In genomic region chr14:101620039-101620788, GRCh38 we compare ENCODE assay signal across 1 cellular context.
TF ChIP-seq lines count a peak whose summit lies in the region.

No MANE protein-coding gene starts in this region.

TF ChIP-seq in H1, 55 proteins besides CTCF, POLR2A, EP300 and RAD21:
- no peak for TF ChIP-seq RXRA (IDR thresholded peaks at IDR 0.05; ENCODE audit: insufficient read depth, low read depth, low read length)
- TF ChIP-seq HDAC2 (IDR thresholded peaks at IDR 0.05; ENCODE audit: borderline replicate concordance in 1 of 2, low read depth in 2 of 2, low read length in 2 of 2) = no peak
- TF ChIP-seq SRF (IDR thresholded peaks at IDR 0.05; ENCODE audit: low read depth, low read length) = no peak
- no peak for TF ChIP-seq KDM5A (IDR thresholded peaks at IDR 0.05; ENCODE audit: low read length)
- TF ChIP-seq RBBP5 (IDR thresholded peaks at IDR 0.05; ENCODE audit: borderline replicate concordance, low read depth, low read length) = no peak
- no peak for TF ChIP-seq ATF2 (IDR thresholded peaks at IDR 0.05; ENCODE audit: low read length)
- no peak for TF ChIP-seq BRCA1 (IDR thresholded peaks at IDR 0.05; ENCODE audit: low read depth, low read length)
- no peak for TF ChIP-seq ZNF274 (IDR thresholded peaks at IDR 0.05; ENCODE audit: borderline replicate concordance, extremely low read depth, low read length)
- TF ChIP-seq ASH2L (IDR thresholded peaks at IDR 0.05; ENCODE audit: low read length) = no peak
- TF ChIP-seq JUND (IDR thresholded peaks at IDR 0.05; ENCODE audit: low read length) = no peak
- no peak for TF ChIP-seq CTBP2 (IDR thresholded peaks at IDR 0.05; ENCODE audit: borderline replicate concordance, insufficient read depth, insufficient read length, low read length)
- TF ChIP-seq TBP (IDR thresholded peaks at IDR 0.05; ENCODE audit: low read depth, low read length) = no peak
- no peak for TF ChIP-seq SUZ12 (IDR thresholded peaks at IDR 0.05; ENCODE audit: low read length)
- no peak for TF ChIP-seq SP1 (IDR thresholded peaks at IDR 0.05; ENCODE audit: low read depth, low read length)
- no peak for TF ChIP-seq CBX8 (IDR thresholded peaks at IDR 0.05; ENCODE audit: borderline replicate concordance, low read depth, low read length)
- no peak for TF ChIP-seq POU5F1 (IDR thresholded peaks at IDR 0.05; ENCODE audit: low read depth, low read length)
